In the genomic region with DNA sequence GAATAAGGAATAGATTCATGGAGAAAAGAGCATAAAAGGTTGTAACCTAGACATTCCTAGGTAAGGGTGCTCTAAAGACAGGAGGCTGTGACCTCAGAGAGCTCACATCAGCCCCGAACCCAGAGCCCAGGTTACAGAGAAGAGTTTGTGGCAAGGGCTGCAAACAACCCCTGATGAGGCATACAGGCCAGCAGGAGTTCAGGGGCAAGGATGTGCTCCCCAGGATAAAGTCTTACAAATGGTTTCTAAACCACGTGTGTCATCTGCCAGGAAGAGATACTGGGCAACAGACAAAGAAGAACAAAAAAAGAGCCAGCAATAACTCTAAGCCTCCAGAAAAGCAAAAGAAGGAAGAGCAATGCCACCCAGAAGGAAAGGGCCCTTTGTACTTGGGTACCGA, we compare ENCODE assay signal across 1 cellular context.
TF ChIP-seq lines count a peak whose summit lies in the region.

No MANE protein-coding gene starts in this region.

TF ChIP-seq in SK-N-SH, 30 proteins besides CTCF, POLR2A, EP300 and RAD21:
- TF ChIP-seq, protein P1, sequence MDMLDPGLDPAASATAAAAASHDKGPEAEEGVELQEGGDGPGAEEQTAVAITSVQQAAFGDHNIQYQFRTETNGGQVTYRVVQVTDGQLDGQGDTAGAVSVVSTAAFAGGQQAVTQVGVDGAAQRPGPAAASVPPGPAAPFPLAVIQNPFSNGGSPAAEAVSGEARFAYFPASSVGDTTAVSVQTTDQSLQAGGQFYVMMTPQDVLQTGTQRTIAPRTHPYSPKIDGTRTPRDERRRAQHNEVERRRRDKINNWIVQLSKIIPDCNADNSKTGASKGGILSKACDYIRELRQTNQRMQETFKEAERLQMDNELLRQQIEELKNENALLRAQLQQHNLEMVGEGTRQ (IDR thresholded peaks at IDR 0.05; ENCODE audit: borderline replicate concordance, low read depth, low read length) = no peak
- TF ChIP-seq FOXJ3 (CRISPR knock-in tag; IDR thresholded peaks at IDR 0.05) = no peak
- no peak for TF ChIP-seq FOSL2 (IDR thresholded peaks at IDR 0.05; ENCODE audit: borderline replicate concordance, low read depth)
- no peak for TF ChIP-seq NFIC (IDR thresholded peaks at IDR 0.05; ENCODE audit: borderline replicate concordance)
- no peak for TF ChIP-seq RXRA (IDR thresholded peaks at IDR 0.05; ENCODE audit: borderline replicate concordance, low read depth)
- TF ChIP-seq TEAD4 (IDR thresholded peaks at IDR 0.05; ENCODE audit: borderline replicate concordance, insufficient read depth) = no peak
- TF ChIP-seq, protein P2, sequence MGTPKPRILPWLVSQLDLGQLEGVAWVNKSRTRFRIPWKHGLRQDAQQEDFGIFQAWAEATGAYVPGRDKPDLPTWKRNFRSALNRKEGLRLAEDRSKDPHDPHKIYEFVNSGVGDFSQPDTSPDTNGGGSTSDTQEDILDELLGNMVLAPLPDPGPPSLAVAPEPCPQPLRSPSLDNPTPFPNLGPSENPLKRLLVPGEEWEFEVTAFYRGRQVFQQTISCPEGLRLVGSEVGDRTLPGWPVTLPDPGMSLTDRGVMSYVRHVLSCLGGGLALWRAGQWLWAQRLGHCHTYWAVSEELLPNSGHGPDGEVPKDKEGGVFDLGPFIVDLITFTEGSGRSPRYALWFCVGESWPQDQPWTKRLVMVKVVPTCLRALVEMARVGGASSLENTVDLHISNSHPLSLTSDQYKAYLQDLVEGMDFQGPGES (IDR thresholded peaks at IDR 0.05; ENCODE audit: low read depth, low read length) = no peak
- no peak for TF ChIP-seq ELF1 (IDR thresholded peaks at IDR 0.05)
- no peak for TF ChIP-seq MXI1 (IDR thresholded peaks at IDR 0.05; ENCODE audit: low read depth, low read length)
- TF ChIP-seq MEF2A (IDR thresholded peaks at IDR 0.05; ENCODE audit: borderline replicate concordance, low read depth) = no peak
- TF ChIP-seq, protein P3, sequence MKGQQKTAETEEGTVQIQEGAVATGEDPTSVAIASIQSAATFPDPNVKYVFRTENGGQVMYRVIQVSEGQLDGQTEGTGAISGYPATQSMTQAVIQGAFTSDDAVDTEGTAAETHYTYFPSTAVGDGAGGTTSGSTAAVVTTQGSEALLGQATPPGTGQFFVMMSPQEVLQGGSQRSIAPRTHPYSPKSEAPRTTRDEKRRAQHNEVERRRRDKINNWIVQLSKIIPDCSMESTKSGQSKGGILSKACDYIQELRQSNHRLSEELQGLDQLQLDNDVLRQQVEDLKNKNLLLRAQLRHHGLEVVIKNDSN (IDR thresholded peaks at IDR 0.05; ENCODE audit: borderline replicate concordance, low read depth) = no peak
